ENCODE assay signal across 2 cellular contexts in genomic region chr16:12063004-12063395, GRCh38.
A peak's percentile ranks its signal among the peaks of the same experiment; 100 is the strongest.
TF ChIP-seq lines count a peak whose summit lies in the region.

No MANE protein-coding gene starts in this region.

TF ChIP-seq in HCT116, 20 proteins besides CTCF, POLR2A, EP300 and RAD21:
- TF ChIP-seq TCF7L2 (IDR thresholded peaks at IDR 0.05; ENCODE audit: borderline replicate concordance, extremely low read depth, insufficient read depth, insufficient read length): no peak
- TF ChIP-seq ZFX (IDR thresholded peaks at IDR 0.05): no peak
- TF ChIP-seq EGR1 (IDR thresholded peaks at IDR 0.05; ENCODE audit: low read depth): no peak
- TF ChIP-seq POLR2AphosphoS5 (IDR thresholded peaks at IDR 0.05; ENCODE audit: low read depth, low read length): no peak
- TF ChIP-seq ZNF274 (IDR thresholded peaks at IDR 0.05; ENCODE audit: low read depth, low read length): no peak
- no peak for TF ChIP-seq YY1 (IDR thresholded peaks at IDR 0.05; ENCODE audit: extremely low read depth, insufficient replicate concordance, low read depth, low read length)
- TF ChIP-seq FOSL1 (IDR thresholded peaks at IDR 0.05; ENCODE audit: low read depth): no peak
- TF ChIP-seq CBX3 (IDR thresholded peaks at IDR 0.05; ENCODE audit: low read depth): no peak
- no peak for TF ChIP-seq REST (IDR thresholded peaks at IDR 0.05; ENCODE audit: low read depth)
- no peak for TF ChIP-seq EZH2 (IDR thresholded peaks at IDR 0.05)
- TF ChIP-seq JUND (IDR thresholded peaks at IDR 0.05): no peak
TF ChIP-seq in HCT116: peak in this region for 0.

TF ChIP-seq in GM12878, 131 proteins besides CTCF, POLR2A, EP300 and RAD21:
- TF ChIP-seq, protein P1, sequence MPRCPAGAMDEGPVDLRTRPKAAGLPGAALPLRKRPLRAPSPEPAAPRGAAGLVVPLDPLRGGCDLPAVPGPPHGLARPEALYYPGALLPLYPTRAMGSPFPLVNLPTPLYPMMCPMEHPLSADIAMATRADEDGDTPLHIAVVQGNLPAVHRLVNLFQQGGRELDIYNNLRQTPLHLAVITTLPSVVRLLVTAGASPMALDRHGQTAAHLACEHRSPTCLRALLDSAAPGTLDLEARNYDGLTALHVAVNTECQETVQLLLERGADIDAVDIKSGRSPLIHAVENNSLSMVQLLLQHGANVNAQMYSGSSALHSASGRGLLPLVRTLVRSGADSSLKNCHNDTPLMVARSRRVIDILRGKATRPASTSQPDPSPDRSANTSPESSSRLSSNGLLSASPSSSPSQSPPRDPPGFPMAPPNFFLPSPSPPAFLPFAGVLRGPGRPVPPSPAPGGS (IDR thresholded peaks at IDR 0.05; ENCODE audit: borderline replicate concordance, insufficient read depth, low read depth, low read length, poor library complexity, severe bottlenecking): no peak
- TF ChIP-seq ZNF384 (IDR thresholded peaks at IDR 0.05; ENCODE audit: borderline replicate concordance, low read depth, low read length): peak; percentile 49; the same call in 1 of the 2 replicates
